ENCODE assay signal across 1 cellular context in genomic region chr1:222665964-222666363, GRCh38.
A peak's percentile ranks its signal among the peaks of the same experiment; 100 is the strongest.
TF ChIP-seq lines count a peak whose summit lies in the region.

No MANE protein-coding gene starts in this region.

TF ChIP-seq in IMR-90, 13 proteins besides CTCF, POLR2A, EP300 and RAD21:
- TF ChIP-seq ELK1 (IDR thresholded peaks at IDR 0.05; ENCODE audit: borderline replicate concordance, low read depth, low read length) = no peak
- TF ChIP-seq CHD1 (IDR thresholded peaks at IDR 0.05; ENCODE audit: low read depth, low read length) = no peak
- TF ChIP-seq CEBPB (IDR thresholded peaks at IDR 0.05; ENCODE audit: low read depth, low read length) = peak; percentile 23; the same call in 1 of the 2 replicates
- TF ChIP-seq SMC3 (IDR thresholded peaks at IDR 0.05; ENCODE audit: low read depth, low read length) = no peak
